Comparison of ENCODE assay signal across 14 cellular contexts in genomic region chr10:130338588-130339070, GRCh38.
DNase-seq lines count a peak whose midpoint lies in the region; ATAC-seq, FAIRE-seq and TF ChIP-seq lines count a peak whose summit lies in the region.
"Had no signal": no experiment of that assay in that cellular context is flagged by ENCODE, and none has a peak within 500 bp of the region (broad histone marks: within the 10 kb centered on the region; RNA-seq: fewer than 3 reads in every experiment).

No MANE protein-coding gene starts in this region.

- 86% methylated on average over 7 of the region's 7 CpGs for WGBS in prostate gland

- no peak overlapping the region for H3K27ac ChIP-seq in kidney (ENCODE audit: low read depth in 2 of 2, low read length in 2 of 2)
- no peak overlapping the region for H3K27ac ChIP-seq in prostate gland
- H3K27ac ChIP-seq: BLaER1 treated with 17β-estradiol and CSF1 and Interleukin-3, amounts not matched to agents 10 nM and 100 nM had no signal

- no peak overlapping the region for H3K9ac ChIP-seq in kidney (ENCODE audit: low read length in 2 of 2)
- H3K9ac ChIP-seq: BLaER1 treated with 17β-estradiol and CSF1 and Interleukin-3, amounts not matched to agents 10 nM and 100 nM had no signal

- H3K4me3 ChIP-seq in kidney (ENCODE audit: low read length in 2 of 2) (no peak overlapping the region), prostate gland (no peak overlapping the region)
- H3K4me3 ChIP-seq: BLaER1 treated with 17β-estradiol and CSF1 and Interleukin-3, amounts not matched to agents 10 nM and 100 nM had no signal

- H3K27me3 ChIP-seq in prostate gland (replicated peaks; ENCODE audit: insufficient read depth): no peaks in the 10 kb centered on the region
- H3K27me3 ChIP-seq: BLaER1 treated with 17β-estradiol and CSF1 and Interleukin-3, amounts not matched to agents 10 nM and 100 nM had no signal

- no peak for ATAC-seq in activated CD8-positive, alpha-beta memory T cell treated with anti-CD3 and anti-CD28 coated beads, Interleukin-2, amount 10 ng/mL, durations not matched to agents 7 days and 5 days
- no peak for ATAC-seq in GM19467 (IDR thresholded peaks at IDR 0.05; ENCODE audit: unreplicated experiment)
- ATAC-seq: CD8-positive, alpha-beta T cell had no signal

- intact Hi-C loops in kidney (cut with DNase I) (no loop called here), prostate gland (cut with DNase I) (no loop called here)

- no peaks in the 10 kb centered on the region for H3K36me3 Mint-ChIP-seq in activated CD8-positive, alpha-beta memory T cell treated with anti-CD3 and anti-CD28 coated beads, Interleukin-2, amount 10 ng/mL, durations not matched to agents 7 days and 5 days
- H3K36me3 Mint-ChIP-seq: CD8-positive, alpha-beta T cell had no signal

- peaks cover 2% of the 10 kb centered on the region for H3K9me3 Mint-ChIP-seq in activated CD8-positive, alpha-beta memory T cell treated with anti-CD3 and anti-CD28 coated beads, Interleukin-2, amount 10 ng/mL, durations not matched to agents 7 days and 5 days (ENCODE audit: low read depth)
- H3K9me3 Mint-ChIP-seq: CD8-positive, alpha-beta T cell; H9 had no signal

- no peaks in the 10 kb centered on the region for H3K4me1 Mint-ChIP-seq in activated CD8-positive, alpha-beta memory T cell treated with anti-CD3 and anti-CD28 coated beads, Interleukin-2, amount 10 ng/mL, durations not matched to agents 7 days and 5 days
- H3K4me1 Mint-ChIP-seq: B cell had no signal

- H3K27ac Mint-ChIP-seq in activated CD8-positive, alpha-beta memory T cell treated with anti-CD3 and anti-CD28 coated beads, Interleukin-2, amount 10 ng/mL, durations not matched to agents 7 days and 5 days: no peak overlapping the region
- H3K27ac Mint-ChIP-seq: B cell; CD8-positive, alpha-beta T cell; H9 had no signal

- no peaks in the 10 kb centered on the region for H3K4me1 ChIP-seq in kidney (ENCODE audit: control insufficient read depth in 1 of 2, insufficient read depth in 1 of 2, low read depth in 1 of 2, low read length in 2 of 2)
- no peaks in the 10 kb centered on the region for H3K4me1 ChIP-seq in prostate gland (replicated peaks)

- TF ChIP-seq POLR2A in prostate gland (IDR thresholded peaks at IDR 0.05): no peak

- FAIRE-seq in kidney (lab: Jason Lieb, UNC): no peak
- no peak for FAIRE-seq in GM19239 (lab: Jason Lieb, UNC)
- FAIRE-seq: H1 had no signal

- no peaks in the 10 kb centered on the region for H3K27me3 Mint-ChIP-seq in activated CD8-positive, alpha-beta memory T cell treated with anti-CD3 and anti-CD28 coated beads, Interleukin-2, amount 10 ng/mL, durations not matched to agents 7 days and 5 days
- H3K27me3 Mint-ChIP-seq: B cell had no signal

- H3K4me3 Mint-ChIP-seq in activated CD8-positive, alpha-beta memory T cell treated with anti-CD3 and anti-CD28 coated beads, Interleukin-2, amount 10 ng/mL, durations not matched to agents 7 days and 5 days: no peak overlapping the region
- H3K4me3 Mint-ChIP-seq: B cell; CD8-positive, alpha-beta T cell; H9 had no signal

- H3K9me3 ChIP-seq in kidney (ENCODE audit: control insufficient read depth in 1 of 2, low read length in 2 of 2): peaks cover 0 to 3% of the 10 kb centered on the region in 2 donors
- H3K9me3 ChIP-seq in prostate gland: no peaks in the 10 kb centered on the region
- H3K9me3 ChIP-seq: BLaER1 treated with 17β-estradiol and CSF1 and Interleukin-3, amounts not matched to agents 10 nM and 100 nM had no signal

- DNase-seq in activated CD8-positive, alpha-beta memory T cell treated with anti-CD3 and anti-CD28 coated beads, Interleukin-2, amount 10 ng/mL, durations not matched to agents 7 days and 5 days: peak; percentile 16
- no peak for DNase-seq in activated CD8-positive, alpha-beta memory T cell treated with anti-CD3 and anti-CD28 coated beads, Interleukin-2, amount 50 U/mL, for 4 hours
- DNase-seq in kidney: peak; percentile 32
- DNase-seq in prostate gland (ENCODE audit: low spot score): peak; percentile 2
- DNase-seq in GM19239 (ENCODE audit: insufficient read length, low spot score): no peak
- DNase-seq: Calu3, DMS79 treated with DMSO at 0.1 percent for 48 hours, GF-D8, H9 had no signal

- no peak for TF ChIP-seq CTCF in kidney (IDR thresholded peaks at IDR 0.05; ENCODE audit: borderline replicate concordance, extremely low read depth, insufficient read depth)
- TF ChIP-seq CTCF in prostate gland (IDR thresholded peaks at IDR 0.05): no peak

- CTCF ChIA-PET in activated CD8-positive, alpha-beta memory T cell treated with anti-CD3 and anti-CD28 coated beads, Interleukin-2, amount 10 ng/mL, durations not matched to agents 7 days and 5 days (lab: Charles Lee): no interaction called here

- H3K36me3 ChIP-seq in kidney (ENCODE audit: control insufficient read depth in 1 of 2, insufficient read depth in 2 of 2, low read length in 2 of 2): no peaks in the 10 kb centered on the region
- H3K36me3 ChIP-seq in prostate gland: no peaks in the 10 kb centered on the region
- H3K36me3 ChIP-seq: BLaER1 treated with 17β-estradiol and CSF1 and Interleukin-3, amounts not matched to agents 10 nM and 100 nM had no signal

Comparison
In these comparisons a context has a peak if more than half of its experiments do, and no peak if none do; other contexts are left out.
1. DNase-seq: peak in activated CD8-positive, alpha-beta memory T cell treated with anti-CD3 and anti-CD28 coated beads, Interleukin-2, amount 10 ng/mL, durations not matched to agents 7 days and 5 days (single experiment), kidney (single experiment) and prostate gland (single experiment); none in activated CD8-positive, alpha-beta memory T cell treated with anti-CD3 and anti-CD28 coated beads, Interleukin-2, amount 50 U/mL, for 4 hours (single experiment) and GM19239 (single experiment).